ENCODE assay signal across 8 cellular contexts in the genomic region with DNA sequence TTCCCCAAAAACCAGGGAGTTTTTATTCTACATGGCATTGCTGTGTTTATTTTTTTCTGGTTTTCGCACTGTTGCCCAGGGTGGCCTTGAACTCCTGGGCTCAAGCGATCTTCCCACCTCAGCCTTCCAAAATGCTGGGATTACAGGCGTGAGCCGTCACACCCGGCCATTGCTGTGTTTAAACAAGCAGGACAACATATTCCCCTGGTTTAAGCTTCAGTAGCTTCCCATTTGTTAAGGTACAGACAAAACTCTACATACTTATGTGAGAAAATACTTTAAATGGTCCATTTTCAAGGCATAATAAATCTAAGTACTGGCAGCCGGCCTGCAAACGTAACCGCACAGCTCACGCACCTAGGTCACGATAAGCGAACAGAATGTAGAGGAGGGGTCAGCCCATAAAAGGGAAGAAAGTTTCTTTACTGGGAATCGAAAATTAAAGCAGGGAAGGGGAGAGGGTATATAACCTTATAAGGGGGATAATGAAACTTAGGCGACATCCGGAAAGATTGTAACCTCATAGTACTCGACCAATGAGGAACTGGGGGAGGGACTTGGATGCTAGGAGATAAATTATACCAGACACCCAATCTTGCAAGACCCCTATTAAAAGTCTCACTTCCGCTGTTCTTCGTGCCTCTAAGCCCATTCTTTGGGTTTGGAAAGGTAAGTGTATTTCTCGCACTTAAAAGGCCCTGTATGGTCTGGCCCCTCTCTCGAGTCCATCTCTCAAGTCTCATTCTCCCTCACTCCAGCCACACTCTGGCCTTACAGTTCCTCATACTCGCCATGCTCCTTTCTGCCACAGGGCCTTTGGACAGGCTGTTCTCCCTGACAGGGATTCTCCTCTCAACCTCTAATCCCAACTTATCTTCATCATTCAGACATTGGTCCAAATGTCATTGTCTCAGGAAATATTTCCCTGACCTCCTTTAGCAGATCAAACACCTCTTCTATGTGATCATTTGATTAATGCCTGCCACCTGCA. TPM values are rescaled to one million over a fixed set of nuclear protein-coding genes. Genes with fewer than 3 reads are reported as not detected.
A peak's percentile ranks its signal among the peaks of the same experiment; 100 is the strongest.
DNase-seq lines count a peak whose midpoint lies in the region; ATAC-seq, FAIRE-seq and TF ChIP-seq lines count a peak whose summit lies in the region.

No MANE protein-coding gene starts in this region.

- H3K9me3 ChIP-seq in DOHH2 (ENCODE audit: control insufficient read depth, insufficient read depth, low read length) (no peaks in the 10 kb centered on the region), OCI-LY7 (ENCODE audit: low read length) (no peaks in the 10 kb centered on the region), pancreas (no peaks in the 10 kb centered on the region)

- BruUV-seq in OCI-LY7 (replicated peaks; lab: Mats Ljungman, UMichigan) = TSS peak; percentile 100

- peak overlapping the region; percentile 71 for H3K4me3 ChIP-seq in DOHH2 (ENCODE audit: low read length)
- peak overlapping the region; percentile 68 for H3K4me3 ChIP-seq in OCI-LY7 (ENCODE audit: low read depth, low read length, poor library complexity, severe bottlenecking)
- H3K4me3 ChIP-seq in epithelial cell of esophagus (ENCODE audit: low read length) = peak overlapping the region; percentile 60
- H3K4me3 ChIP-seq in pancreas = peak overlapping the region; percentile 5 to 35 (median 21)

- DNase-seq in OCI-LY7 (ENCODE audit: low spot score) (no peak), epithelial cell of esophagus (ENCODE audit: low read depth) (no peak), pancreas (peak in 2 of 6 donors; percentile 18 to 23), HPDE6-E6E7 (ENCODE audit: extremely low spot score) (no peak), NCI-H1694 treated with DMSO at 0.1 percent for 48 hours (lab: John Stamatoyannopoulos, UW) (no peak)

- TF ChIP-seq CTCF in DOHH2 (IDR thresholded peaks at IDR 0.05; ENCODE audit: low read depth, low read length, poor library complexity, severe bottlenecking) (no peak), OCI-LY7 (conservative IDR thresholded peaks at IDR 0.05; ENCODE audit: low read length) (no peak), epithelial cell of esophagus (IDR thresholded peaks at IDR 0.05; ENCODE audit: insufficient read depth, low read depth, low read length, missing control alignments) (no peak), pancreas (IDR thresholded peaks at IDR 0.05) (no peak)

- 72 to 77% methylated on average over 20 of the region's 20 CpGs for WGBS in pancreas, 2 donors

- H3K27me3 ChIP-seq in DOHH2 (ENCODE audit: control insufficient read depth, low read length) = no peaks in the 10 kb centered on the region
- no peaks in the 10 kb centered on the region for H3K27me3 ChIP-seq in pancreas

- peaks cover 19% of the 10 kb centered on the region for H3K4me1 ChIP-seq in DOHH2 (ENCODE audit: control insufficient read depth, low read length)
- peaks cover 17% of the 10 kb centered on the region for H3K4me1 ChIP-seq in OCI-LY7 (ENCODE audit: insufficient read depth, low read length, poor library complexity, severe bottlenecking)
- H3K4me1 ChIP-seq in pancreas = no peaks in the 10 kb centered on the region

- H3F3A ChIP-seq in DOHH2 (ENCODE audit: control insufficient read depth, insufficient read depth) = peaks cover 17% of the 10 kb centered on the region

- H2AFZ ChIP-seq in OCI-LY7 (ENCODE audit: low read length) = peak overlapping the region; percentile 91

- CTCF ChIA-PET in OCI-LY7 (lab: Charles Lee; ENCODE audit: unreplicated experiment) = no interaction called here

- POLR2A ChIA-PET in OCI-LY7 (lab: Charles Lee) = interaction anchor here (0.6 to 3.4 kb wide), 52 partner anchors 8 to 1276 kb away, joined by 3 to 64 read pairs (median 5); a partner anchor contains a TSS

- H3K9me2 ChIP-seq in DOHH2 (replicated peaks; ENCODE audit: control insufficient read depth, low read length) (no peaks in the 10 kb centered on the region; the same call in 1 of the 2 replicates), OCI-LY7 (ENCODE audit: insufficient read depth, low read length) (no peaks in the 10 kb centered on the region)

- intact Hi-C loops in OCI-LY7 (cut with micrococcal nuclease; ENCODE audit: unreplicated experiment) (no loop called here), pancreas (cut with DNase I) (no loop called here)

- H3K79me2 ChIP-seq in DOHH2 (ENCODE audit: control insufficient read depth, low read length) (no peaks in the 10 kb centered on the region; the same call in 1 of the 2 replicates), OCI-LY7 (ENCODE audit: insufficient read depth, low read depth, low read length) (no peaks in the 10 kb centered on the region)

- no peaks in the 10 kb centered on the region for H3K36me3 ChIP-seq in DOHH2 (ENCODE audit: control insufficient read depth, low read length)
- H3K36me3 ChIP-seq in OCI-LY7 (ENCODE audit: insufficient read depth, low read length) = no peaks in the 10 kb centered on the region
- no peaks in the 10 kb centered on the region for H3K36me3 ChIP-seq in pancreas

- no peak for FAIRE-seq in pancreas (lab: Jason Lieb, UNC)

- no peaks in the 10 kb centered on the region for H4K20me1 ChIP-seq in DOHH2 (ENCODE audit: control insufficient read depth, insufficient read depth, low read depth, low read length)
- no peaks in the 10 kb centered on the region for H4K20me1 ChIP-seq in OCI-LY7 (ENCODE audit: insufficient read depth, low read length)

- ATAC-seq in pancreas = peak in 1 of 4 donors; percentile 17
- no peak for ATAC-seq in GM21528 (IDR thresholded peaks at IDR 0.05; ENCODE audit: low FRiP score, unreplicated experiment)
- ATAC-seq in HG03378 (IDR thresholded peaks at IDR 0.05; ENCODE audit: unreplicated experiment) = no peak

- H3K4me2 ChIP-seq in DOHH2 (ENCODE audit: low read length) (peak overlapping the region; percentile 81), OCI-LY7 (ENCODE audit: low read length) (peak overlapping the region; percentile 97)

- H3K27ac ChIP-seq in DOHH2 (ENCODE audit: low read depth, low read length) = peak overlapping the region; percentile 70
- peak overlapping the region; percentile 83 for H3K27ac ChIP-seq in OCI-LY7 (ENCODE audit: low read depth, low read length, poor library complexity, severe bottlenecking)
- peak overlapping the region; percentile 49 to 88 (median 82) for H3K27ac ChIP-seq in pancreas

RNA-seq across cellular contexts. Expression of a gene that starts 59.2 kb away (rescaled TPM):
- 0.69 and 0.75 TPM in 2 replicates for total RNA-seq in OCI-LY7 (2014; rRNA removed; shearing (Covaris generic))
- total RNA-seq in OCI-LY7 (2022) = 1.3 and 2.3 TPM in 2 replicates
- under 1 TPM; 0.03 to 0.43 (median 0.09) TPM for total RNA-seq in pancreas
- polyA plus RNA-seq in pancreas = under 1 TPM; 0.30 to 0.59 TPM

RNA-seq across cellular contexts. Expression of a gene that starts 59.8 kb away (rescaled TPM):
- 51.0 and 69.1 TPM in 2 replicates for total RNA-seq in OCI-LY7 (2014; rRNA removed; shearing (Covaris generic))
- total RNA-seq in OCI-LY7 (2022) (96.0 and 118 TPM in 2 replicates), pancreas (1 to 10 TPM; 3.7 to 9.0 (median 7.9) TPM)
- 10 to 100 TPM in 1 of 2 donors, 1 to 10 TPM in 1; 7.9 to 12.8 TPM for polyA plus RNA-seq in pancreas

Comparison
In these comparisons a context has a peak if more than half of its experiments do, and no peak if none do; other contexts are left out.
1. H3K4me3 ChIP-seq: peak in every context shown above with its lines; median percentile 71 in DOHH2; 68 in OCI-LY7; 60 in epithelial cell of esophagus; 21 in pancreas.
2. RNA of a gene that starts 59.8 kb away (total RNA-seq): 51.0 to 118 TPM in OCI-LY7; 3.7 to 9.0 TPM in pancreas; every median in the first group is over 4 times any median in the second.
3. Peak in every context shown above with its lines, with median percentiles within 50 percentile points of each other: H3K27ac ChIP-seq.